1 cellular context compared by ENCODE assay signal in genomic region chr3:10353160-10353559, GRCh38.
TF ChIP-seq lines count a peak whose summit lies in the region.

No MANE protein-coding gene starts in this region.

TF ChIP-seq in K562, 482 proteins besides CTCF, POLR2A, EP300 and RAD21:
- TF ChIP-seq TEAD1 (CRISPR knock-in tag; IDR thresholded peaks at IDR 0.05) (no peak), BCOR (IDR thresholded peaks at IDR 0.05) (peak; percentile 60), E2F1 (CRISPR knock-in tag; IDR thresholded peaks at IDR 0.05) (no peak), JUNB (CRISPR knock-in tag; conservative IDR thresholded peaks at IDR 0.05) (no peak), DACH1 (IDR thresholded peaks at IDR 0.05; ENCODE audit: partially characterized antibody) (no peak), TCF7 (IDR thresholded peaks at IDR 0.05; ENCODE audit: borderline replicate concordance) (no peak), MED1 (CRISPR knock-in tag; IDR thresholded peaks at IDR 0.05; ENCODE audit: borderline replicate concordance) (no peak), MYBL2 (IDR thresholded peaks at IDR 0.05; ENCODE audit: low read depth) (no peak), MYBL2 (CRISPR knock-in tag; IDR thresholded peaks at IDR 0.05; ENCODE audit: borderline replicate concordance) (no peak), NFIX (CRISPR knock-in tag; IDR thresholded peaks at IDR 0.05; ENCODE audit: low read depth) (peak; percentile 81), STAT6 (CRISPR knock-in tag; IDR thresholded peaks at IDR 0.05) (no peak), HIVEP1 (CRISPR knock-in tag; IDR thresholded peaks at IDR 0.05) (no peak), ZNF518B (CRISPR knock-in tag; IDR thresholded peaks at IDR 0.05) (no peak), KDM1A (IDR thresholded peaks at IDR 0.05) (peak in 1 of 2 experiments; percentile 6; a peak in 1 of 4 replicates), TBL1XR1 (IDR thresholded peaks at IDR 0.05; ENCODE audit: low read length in 2 of 2) (no peak), ZNF76 (CRISPR knock-in tag; IDR thresholded peaks at IDR 0.05; ENCODE audit: borderline replicate concordance) (no peak), ARID4B (CRISPR knock-in tag; IDR thresholded peaks at IDR 0.05) (no peak), ZNF699 (CRISPR knock-in tag; IDR thresholded peaks at IDR 0.05; ENCODE audit: insufficient replicate concordance) (no peak), E2F8 (IDR thresholded peaks at IDR 0.05; ENCODE audit: low read depth, partially characterized antibody) (no peak), RBM25 (IDR thresholded peaks at IDR 0.05; ENCODE audit: low read depth, low read length, severe bottlenecking) (peak; percentile 60), HNRNPUL1 (IDR thresholded peaks at IDR 0.05; ENCODE audit: low read length) (no peak), PTBP1 (IDR thresholded peaks at IDR 0.05; ENCODE audit: low read depth, low read length) (0 out of 2 replicates have a peak, but pooled peaks have one; percentile 64), MAFG (tag; conservative IDR thresholded peaks at IDR 0.05) (no peak), NFIC (IDR thresholded peaks at IDR 0.05) (peak; percentile 96), HDAC6 (IDR thresholded peaks at IDR 0.05; ENCODE audit: low read depth, low read length) (no peak), ZNF436 (CRISPR knock-in tag; IDR thresholded peaks at IDR 0.05) (peak; percentile 85), GTF3C2 (IDR thresholded peaks at IDR 0.05; ENCODE audit: borderline replicate concordance, extremely low read depth, insufficient read length) (peak; percentile 54), EWSR1 (IDR thresholded peaks at IDR 0.05; ENCODE audit: borderline replicate concordance, low read depth, partially characterized antibody) (no peak), WHSC1 (IDR thresholded peaks at IDR 0.05; ENCODE audit: low read length) (no peak), THRA (IDR thresholded peaks at IDR 0.05) (no peak), ZFP36 (IDR thresholded peaks at IDR 0.05; ENCODE audit: low read depth, low read length, partially characterized antibody) (peak; percentile 99), TEAD4 (IDR thresholded peaks at IDR 0.05; ENCODE audit: low read length) (no peak), TEAD4 (CRISPR knock-in tag; IDR thresholded peaks at IDR 0.05; ENCODE audit: borderline replicate concordance) (no peak), ZBTB8A (IDR thresholded peaks at IDR 0.05; ENCODE audit: partially characterized antibody) (no peak), ATF3 (IDR thresholded peaks at IDR 0.05) (no peak), ATF3 (CRISPR knock-in tag; conservative IDR thresholded peaks at IDR 0.05) (no peak), ZBED1 (IDR thresholded peaks at IDR 0.05) (no peak)
